Comparison of ENCODE assay signal across 8 cellular contexts in the genomic region with DNA sequence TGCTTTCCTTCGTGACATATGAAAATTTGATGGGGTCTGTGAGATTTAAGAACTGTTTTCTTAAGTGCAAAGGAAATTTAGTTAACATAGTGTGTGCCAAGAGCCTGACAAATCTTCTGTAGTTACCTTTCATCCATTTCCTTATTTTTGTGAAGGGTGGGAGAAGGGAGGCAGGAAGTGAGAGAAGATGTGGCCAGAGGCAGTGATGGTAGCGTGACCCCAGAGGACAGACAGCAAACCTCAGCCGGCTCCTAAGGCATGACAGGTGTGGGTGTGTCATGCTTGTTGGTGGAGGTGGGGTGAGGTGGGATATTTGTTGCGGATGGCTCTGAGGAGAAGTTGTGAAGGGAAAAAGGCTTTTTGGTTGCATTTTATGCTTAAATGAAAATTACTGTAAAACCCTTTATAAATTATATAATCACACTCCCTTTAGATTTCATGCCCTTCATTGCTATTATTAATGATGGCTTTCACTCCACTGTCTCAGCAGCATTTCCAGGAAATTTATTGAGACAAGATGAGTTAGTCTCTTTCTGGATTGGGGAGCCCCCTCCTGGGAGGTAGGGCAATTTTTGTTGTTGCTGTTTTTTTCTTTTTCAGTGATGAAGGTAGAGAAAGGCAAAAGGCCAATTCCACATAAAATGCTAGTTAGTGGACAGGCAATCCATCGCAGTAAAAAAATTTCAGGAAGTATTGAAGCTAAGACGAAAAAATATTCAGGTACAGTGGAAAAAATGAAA.
DNase-seq lines count a peak whose midpoint lies in the region; ATAC-seq and TF ChIP-seq lines count a peak whose summit lies in the region.

No MANE protein-coding gene starts in this region.

- H3K36me3 ChIP-seq in SK-N-SH (replicated peaks in 1 of 2; ENCODE audit: control insufficient read depth in 1 of 2, insufficient read depth in 2 of 2, low read length in 1 of 2): no peaks in the 10 kb centered on the region

- POLR2A ChIA-PET in SK-N-SH (lab: Yijun Ruan, JAX): no interaction called here

- H3K9me3 Mint-ChIP-seq in endothelial cell (ENCODE audit: unreplicated experiment): peaks cover 4% of the 10 kb centered on the region

- no peaks in the 10 kb centered on the region for H3K9me3 ChIP-seq in SK-N-SH

- peak; percentile 40 for DNase-seq in COLO829 (ENCODE audit: low spot score)
- DNase-seq in HFF-Myc (ENCODE audit: extremely low read depth, low read depth): no peak
- DNase-seq in SK-N-SH: peak; percentile 70
- DNase-seq in iris pigment epithelial cell (ENCODE audit: low read depth): peak; percentile 44
- no peak for DNase-seq in endothelial cell (ENCODE audit: low spot score)

- H3F3A ChIP-seq in SK-N-SH (replicated peaks; ENCODE audit: insufficient read depth): peaks cover 4% of the 10 kb centered on the region

- H3K4me3 ChIP-seq in HFF-Myc (replicated peaks; ENCODE audit: low read depth, low read length) (no peak overlapping the region), SK-N-SH (ENCODE audit: low read depth in 2 of 2, low read length in 1 of 2) (no peak overlapping the region)

- H3K27ac Mint-ChIP-seq in endothelial cell (ENCODE audit: unreplicated experiment): no peak overlapping the region

- H3K36me3 Mint-ChIP-seq in endothelial cell (ENCODE audit: low read depth, unreplicated experiment): peaks cover 4% of the 10 kb centered on the region

- no peak overlapping the region for H3K9ac ChIP-seq in SK-N-SH

- H2AFZ ChIP-seq in SK-N-SH (ENCODE audit: low read depth): no peak overlapping the region

- H3K4me1 Mint-ChIP-seq in endothelial cell (ENCODE audit: unreplicated experiment): peaks cover 4% of the 10 kb centered on the region

- no peaks in the 10 kb centered on the region for H3K79me2 ChIP-seq in SK-N-SH (ENCODE audit: insufficient read depth)

- no peak overlapping the region for H3K4me2 ChIP-seq in SK-N-SH

- peaks cover 0 to 27% of the 10 kb centered on the region in 2 experiments; a peak in 2 of 4 replicates for H3K4me1 ChIP-seq in SK-N-SH (ENCODE audit: control insufficient read depth in 1 of 2, insufficient read depth in 2 of 2, low read depth in 1 of 2, low read length in 1 of 2)

- H3K4me3 Mint-ChIP-seq in endothelial cell (ENCODE audit: unreplicated experiment): no peak overlapping the region

- H3K27ac ChIP-seq in SK-N-SH (ENCODE audit: low read depth in 2 of 2, low read length in 1 of 2): peak overlapping the region in 1 of 2 experiments; percentile 58; a peak in 2 of 4 replicates

- TF ChIP-seq EP300 in SK-N-SH (IDR thresholded peaks at IDR 0.05; ENCODE audit: borderline replicate concordance in 1 of 2, low read depth in 1 of 2, low read length in 1 of 2): no peak

- no peaks in the 10 kb centered on the region for H3K9me2 ChIP-seq in SK-N-SH

- H3K27me3 Mint-ChIP-seq in endothelial cell (ENCODE audit: unreplicated experiment): peaks cover 4% of the 10 kb centered on the region

- no peaks in the 10 kb centered on the region for H4K20me1 ChIP-seq in SK-N-SH (ENCODE audit: insufficient read depth)

- no peaks in the 10 kb centered on the region for H3K27me3 ChIP-seq in SK-N-SH (ENCODE audit: insufficient read depth)

- no peak for ATAC-seq in GM21367 (IDR thresholded peaks at IDR 0.05; ENCODE audit: unreplicated experiment)
- no peak for ATAC-seq in HG02840 (IDR thresholded peaks at IDR 0.05; ENCODE audit: low FRiP score, unreplicated experiment)
- ATAC-seq in HG03520 (IDR thresholded peaks at IDR 0.05; ENCODE audit: unreplicated experiment): no peak

- CTCF ChIA-PET in SK-N-SH (lab: Yijun Ruan, JAX): interaction anchor here (0.6 to 5.3 kb wide), 28 partner anchors 10 to 880 kb away, joined by 3 to 31 read pairs (median 4); no protein-coding TSS in a partner anchor

- 47% methylated on average over 6 of the region's 6 CpGs for WGBS in SK-N-SH (ENCODE audit: low lambda C conversion rate)

- TF ChIP-seq RAD21 in SK-N-SH (IDR thresholded peaks at IDR 0.05; ENCODE audit: low read length): peak; percentile 89

- peak; percentile 56 for TF ChIP-seq CTCF in HFF-Myc (IDR thresholded peaks at IDR 0.05; ENCODE audit: low read depth, low read length, missing control alignments)
- peak; percentile 66 for TF ChIP-seq CTCF in SK-N-SH (IDR thresholded peaks at IDR 0.05)
- TF ChIP-seq CTCF in endothelial cell (IDR thresholded peaks at IDR 0.05; ENCODE audit: unreplicated experiment): no peak

TF ChIP-seq in SK-N-SH, 30 proteins besides CTCF, POLR2A, EP300 and RAD21 (continues in another document):
- TF ChIP-seq, protein P1, sequence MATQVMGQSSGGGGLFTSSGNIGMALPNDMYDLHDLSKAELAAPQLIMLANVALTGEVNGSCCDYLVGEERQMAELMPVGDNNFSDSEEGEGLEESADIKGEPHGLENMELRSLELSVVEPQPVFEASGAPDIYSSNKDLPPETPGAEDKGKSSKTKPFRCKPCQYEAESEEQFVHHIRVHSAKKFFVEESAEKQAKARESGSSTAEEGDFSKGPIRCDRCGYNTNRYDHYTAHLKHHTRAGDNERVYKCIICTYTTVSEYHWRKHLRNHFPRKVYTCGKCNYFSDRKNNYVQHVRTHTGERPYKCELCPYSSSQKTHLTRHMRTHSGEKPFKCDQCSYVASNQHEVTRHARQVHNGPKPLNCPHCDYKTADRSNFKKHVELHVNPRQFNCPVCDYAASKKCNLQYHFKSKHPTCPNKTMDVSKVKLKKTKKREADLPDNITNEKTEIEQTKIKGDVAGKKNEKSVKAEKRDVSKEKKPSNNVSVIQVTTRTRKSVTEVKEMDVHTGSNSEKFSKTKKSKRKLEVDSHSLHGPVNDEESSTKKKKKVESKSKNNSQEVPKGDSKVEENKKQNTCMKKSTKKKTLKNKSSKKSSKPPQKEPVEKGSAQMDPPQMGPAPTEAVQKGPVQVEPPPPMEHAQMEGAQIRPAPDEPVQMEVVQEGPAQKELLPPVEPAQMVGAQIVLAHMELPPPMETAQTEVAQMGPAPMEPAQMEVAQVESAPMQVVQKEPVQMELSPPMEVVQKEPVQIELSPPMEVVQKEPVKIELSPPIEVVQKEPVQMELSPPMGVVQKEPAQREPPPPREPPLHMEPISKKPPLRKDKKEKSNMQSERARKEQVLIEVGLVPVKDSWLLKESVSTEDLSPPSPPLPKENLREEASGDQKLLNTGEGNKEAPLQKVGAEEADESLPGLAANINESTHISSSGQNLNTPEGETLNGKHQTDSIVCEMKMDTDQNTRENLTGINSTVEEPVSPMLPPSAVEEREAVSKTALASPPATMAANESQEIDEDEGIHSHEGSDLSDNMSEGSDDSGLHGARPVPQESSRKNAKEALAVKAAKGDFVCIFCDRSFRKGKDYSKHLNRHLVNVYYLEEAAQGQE (IDR thresholded peaks at IDR 0.05; ENCODE audit: low read depth, low read length): no peak
- TF ChIP-seq POLR2AphosphoS5 (IDR thresholded peaks at IDR 0.05; ENCODE audit: low read depth, low read length) (no peak), JUND (IDR thresholded peaks at IDR 0.05) (no peak), MEF2A (IDR thresholded peaks at IDR 0.05; ENCODE audit: borderline replicate concordance, low read depth) (no peak), TAF1 (IDR thresholded peaks at IDR 0.05; ENCODE audit: borderline replicate concordance, low read depth, low read length) (no peak), GABPA (IDR thresholded peaks at IDR 0.05; ENCODE audit: low read depth) (no peak), NFIC (IDR thresholded peaks at IDR 0.05; ENCODE audit: borderline replicate concordance) (no peak), FOXJ3 (CRISPR knock-in tag; IDR thresholded peaks at IDR 0.05) (no peak), RCOR1 (IDR thresholded peaks at IDR 0.05; ENCODE audit: low read length) (0 out of 2 replicates have a peak, but pooled peaks have one; percentile 11), TCF12 (IDR thresholded peaks at IDR 0.05) (no peak), ELF1 (IDR thresholded peaks at IDR 0.05) (no peak), SMC3 (IDR thresholded peaks at IDR 0.05; ENCODE audit: low read depth, low read length) (peak; percentile 69)
- TF ChIP-seq, protein P2, sequence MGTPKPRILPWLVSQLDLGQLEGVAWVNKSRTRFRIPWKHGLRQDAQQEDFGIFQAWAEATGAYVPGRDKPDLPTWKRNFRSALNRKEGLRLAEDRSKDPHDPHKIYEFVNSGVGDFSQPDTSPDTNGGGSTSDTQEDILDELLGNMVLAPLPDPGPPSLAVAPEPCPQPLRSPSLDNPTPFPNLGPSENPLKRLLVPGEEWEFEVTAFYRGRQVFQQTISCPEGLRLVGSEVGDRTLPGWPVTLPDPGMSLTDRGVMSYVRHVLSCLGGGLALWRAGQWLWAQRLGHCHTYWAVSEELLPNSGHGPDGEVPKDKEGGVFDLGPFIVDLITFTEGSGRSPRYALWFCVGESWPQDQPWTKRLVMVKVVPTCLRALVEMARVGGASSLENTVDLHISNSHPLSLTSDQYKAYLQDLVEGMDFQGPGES (IDR thresholded peaks at IDR 0.05; ENCODE audit: low read depth, low read length): no peak
- TF ChIP-seq, protein P3, sequence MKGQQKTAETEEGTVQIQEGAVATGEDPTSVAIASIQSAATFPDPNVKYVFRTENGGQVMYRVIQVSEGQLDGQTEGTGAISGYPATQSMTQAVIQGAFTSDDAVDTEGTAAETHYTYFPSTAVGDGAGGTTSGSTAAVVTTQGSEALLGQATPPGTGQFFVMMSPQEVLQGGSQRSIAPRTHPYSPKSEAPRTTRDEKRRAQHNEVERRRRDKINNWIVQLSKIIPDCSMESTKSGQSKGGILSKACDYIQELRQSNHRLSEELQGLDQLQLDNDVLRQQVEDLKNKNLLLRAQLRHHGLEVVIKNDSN (IDR thresholded peaks at IDR 0.05; ENCODE audit: borderline replicate concordance, low read depth): no peak
- TF ChIP-seq, protein P4, sequence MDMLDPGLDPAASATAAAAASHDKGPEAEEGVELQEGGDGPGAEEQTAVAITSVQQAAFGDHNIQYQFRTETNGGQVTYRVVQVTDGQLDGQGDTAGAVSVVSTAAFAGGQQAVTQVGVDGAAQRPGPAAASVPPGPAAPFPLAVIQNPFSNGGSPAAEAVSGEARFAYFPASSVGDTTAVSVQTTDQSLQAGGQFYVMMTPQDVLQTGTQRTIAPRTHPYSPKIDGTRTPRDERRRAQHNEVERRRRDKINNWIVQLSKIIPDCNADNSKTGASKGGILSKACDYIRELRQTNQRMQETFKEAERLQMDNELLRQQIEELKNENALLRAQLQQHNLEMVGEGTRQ (IDR thresholded peaks at IDR 0.05; ENCODE audit: borderline replicate concordance, low read depth, low read length): no peak

Comparison
In these comparisons a context has a peak if more than half of its experiments do, and no peak if none do; other contexts are left out.
1. DNase-seq: peak in COLO829 (single experiment), SK-N-SH (single experiment) and iris pigment epithelial cell (single experiment); none in HFF-Myc (single experiment) and endothelial cell (single experiment).